Comparison of ENCODE assay signal across 9 cellular contexts in the genomic region with DNA sequence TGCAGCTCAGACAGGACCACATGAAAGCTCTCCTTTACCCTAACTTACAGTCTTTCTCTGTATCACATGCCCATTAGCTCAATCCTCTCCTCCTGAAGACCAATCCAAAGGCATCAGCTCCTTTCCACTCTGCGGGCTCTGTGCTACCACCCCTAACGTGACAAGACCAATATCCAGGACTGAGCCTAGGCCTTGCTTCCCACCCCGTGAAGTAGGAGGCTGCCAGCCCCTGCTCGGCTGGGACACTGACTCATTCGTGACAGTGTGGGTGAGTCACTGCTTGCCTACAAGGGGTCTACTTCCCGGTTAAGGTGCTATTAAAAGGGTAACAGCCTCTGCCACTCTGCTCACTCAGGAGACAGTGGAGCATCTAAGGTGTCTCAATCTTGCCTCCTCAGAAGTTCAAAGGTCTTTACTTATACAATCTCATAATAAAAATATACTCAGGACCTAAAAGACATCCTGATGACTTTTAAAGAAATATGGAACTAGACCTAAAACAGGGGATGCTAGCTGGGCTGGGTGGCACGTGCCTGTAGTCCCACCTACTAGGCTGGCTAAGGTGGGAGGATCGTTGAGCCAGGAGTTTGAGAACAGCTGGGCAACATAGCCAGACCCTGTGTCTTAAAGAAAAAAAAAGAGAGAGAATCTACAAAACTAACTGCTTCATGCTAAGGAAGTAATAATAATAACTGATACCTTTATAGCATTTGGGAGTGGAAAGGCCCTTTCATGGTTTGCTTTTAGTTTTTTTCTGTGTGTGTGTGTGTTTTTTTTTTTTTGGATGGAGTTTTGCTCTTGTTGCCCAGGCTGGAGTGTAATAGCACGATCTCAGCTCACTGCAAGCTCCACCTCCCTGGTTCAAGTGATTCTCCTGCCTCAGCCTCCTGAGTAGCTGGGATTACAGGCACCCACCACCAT. TPM values are rescaled to one million over a fixed set of nuclear protein-coding genes. Genes with fewer than 3 reads are reported as not detected.
DNase-seq lines count a peak whose midpoint lies in the region; ATAC-seq and TF ChIP-seq lines count a peak whose summit lies in the region.
"Had no signal": no experiment of that assay in that cellular context is flagged by ENCODE, and none has a peak within 500 bp of the region (broad histone marks: within the 10 kb centered on the region; RNA-seq: fewer than 3 reads in every experiment).

No MANE protein-coding gene starts in this region.

- H3K27ac ChIP-seq in mammary epithelial cell (ENCODE audit: insufficient read depth, low read depth, low read length): no peak overlapping the region

- H3K4me3 Mint-ChIP-seq in neural crest cell: peak overlapping the region; percentile 61

- H2AFZ ChIP-seq in mammary epithelial cell (ENCODE audit: low read depth, low read length): peak overlapping the region; percentile 22

- H3K4me2 ChIP-seq in mammary epithelial cell (ENCODE audit: insufficient read depth, low read depth, low read length): peak overlapping the region; percentile 2

- no TSS peak for BruUV-seq in mammary epithelial cell (replicated peaks; lab: Mats Ljungman, UMichigan)

- DNase-seq in AG10803 (ENCODE audit: low read depth) (peak; percentile 81), MV-4-11 (lab: John Stamatoyannopoulos, UW) (peak; percentile 79), mammary epithelial cell (peak; percentile 71), neural crest cell (ENCODE audit: low read depth, low spot score) (no peak), NCI-H187 treated with DMSO at 0.1 percent for 48 hours (lab: John Stamatoyannopoulos, UW) (no peak), GM19238 (ENCODE audit: insufficient read length, low spot score) (no peak)
- DNase-seq: gastrocnemius medialis had no signal

- no peaks in the 10 kb centered on the region for H3K27me3 ChIP-seq in mammary epithelial cell (ENCODE audit: insufficient read depth, low read length)

- H3K4me1 ChIP-seq in mammary epithelial cell (ENCODE audit: insufficient read depth, low read length): peaks cover 27% of the 10 kb centered on the region
- H3K4me1 ChIP-seq: gastrocnemius medialis had no signal

- in situ Hi-C loops in mammary epithelial cell (cut with MboI; ENCODE audit: low sequenced_read_pairs in 2 of 2): no loop called here

- H3K4me3 ChIP-seq in AG10803 (ENCODE audit: low read length) (no peak overlapping the region), mammary epithelial cell (replicated peaks in 1 of 3; ENCODE audit: insufficient read depth in 1 of 3, low read depth in 2 of 3, low read length in 3 of 3) (no peak overlapping the region)
- H3K4me3 ChIP-seq: gastrocnemius medialis had no signal

- H3K36me3 ChIP-seq in mammary epithelial cell (ENCODE audit: insufficient read depth, low read length): no peaks in the 10 kb centered on the region
- H3K36me3 ChIP-seq: gastrocnemius medialis had no signal

- H3K27ac Mint-ChIP-seq in neural crest cell (ENCODE audit: unreplicated experiment): peak overlapping the region; percentile 58

- no peak overlapping the region for H3K9ac ChIP-seq in mammary epithelial cell (ENCODE audit: insufficient read depth, low read length)

- H3K4me1 Mint-ChIP-seq in neural crest cell: peaks cover 3% of the 10 kb centered on the region

- ATAC-seq in HG03342 (IDR thresholded peaks at IDR 0.05; ENCODE audit: unreplicated experiment): no peak
- ATAC-seq in HG03025 (IDR thresholded peaks at IDR 0.05; ENCODE audit: low FRiP score, unreplicated experiment): no peak

- intact Hi-C loops in mammary epithelial cell (cut with micrococcal nuclease): no loop called here

- H3K36me3 Mint-ChIP-seq in neural crest cell (ENCODE audit: low read depth): no peaks in the 10 kb centered on the region

- 39% methylated on average over 9 of the region's 9 CpGs for WGBS in mammary epithelial cell (ENCODE audit: low coverage, missing lambda C conversion rate)

- H3K9me3 ChIP-seq in mammary epithelial cell (replicated peaks; ENCODE audit: insufficient read depth, low read length): no peaks in the 10 kb centered on the region
- H3K9me3 ChIP-seq: gastrocnemius medialis had no signal

- H3K27me3 Mint-ChIP-seq in neural crest cell (ENCODE audit: low read depth): peaks cover 4% of the 10 kb centered on the region

- dilution Hi-C loops in mammary epithelial cell (cut with HindIII; ENCODE audit: low sequenced_read_pairs): no loop called here

- TF ChIP-seq CTCF in AG10803 (conservative IDR thresholded peaks at IDR 0.05; ENCODE audit: low read length) (no peak), mammary epithelial cell (conservative IDR thresholded peaks at IDR 0.05 in 1 of 2, IDR thresholded peaks at IDR 0.05 in 1 of 2; ENCODE audit: extremely low read depth in 1 of 2, insufficient read depth in 1 of 2, low read depth in 1 of 2, low read length in 2 of 2) (no peak), neural crest cell (conservative IDR thresholded peaks at IDR 0.05) (no peak)

- H4K20me1 ChIP-seq in mammary epithelial cell (ENCODE audit: insufficient read depth, low read length): no peaks in the 10 kb centered on the region

- CTCF ChIA-PET in mammary epithelial cell (lab: Charles Lee; ENCODE audit: low non-redundant PET): no interaction called here

- H3K79me2 ChIP-seq in mammary epithelial cell (ENCODE audit: insufficient read depth, low read length): no peaks in the 10 kb centered on the region

- H3K9me3 Mint-ChIP-seq in neural crest cell: no peaks in the 10 kb centered on the region

RNA-seq across cellular contexts. Expression of a gene that starts 55.0 kb away (rescaled TPM):
- total RNA-seq in mammary epithelial cell (10 to 100 TPM; 12.0 to 21.1 TPM), neural crest cell (37.3 and 43.8 TPM in 2 replicates)
- 14.0 TPM for polyA plus RNA-seq in mammary epithelial cell
- 14.6 TPM for polyA minus RNA-seq in mammary epithelial cell

Comparison
In these comparisons a context has a peak if more than half of its experiments do, and no peak if none do; other contexts are left out.
1. DNase-seq: peak in AG10803 (single experiment), MV-4-11 (single experiment) and mammary epithelial cell (single experiment); none in neural crest cell (single experiment), NCI-H187 treated with DMSO at 0.1 percent for 48 hours (single experiment) and GM19238 (single experiment).